1 cellular context compared by ENCODE assay signal in the genomic region with DNA sequence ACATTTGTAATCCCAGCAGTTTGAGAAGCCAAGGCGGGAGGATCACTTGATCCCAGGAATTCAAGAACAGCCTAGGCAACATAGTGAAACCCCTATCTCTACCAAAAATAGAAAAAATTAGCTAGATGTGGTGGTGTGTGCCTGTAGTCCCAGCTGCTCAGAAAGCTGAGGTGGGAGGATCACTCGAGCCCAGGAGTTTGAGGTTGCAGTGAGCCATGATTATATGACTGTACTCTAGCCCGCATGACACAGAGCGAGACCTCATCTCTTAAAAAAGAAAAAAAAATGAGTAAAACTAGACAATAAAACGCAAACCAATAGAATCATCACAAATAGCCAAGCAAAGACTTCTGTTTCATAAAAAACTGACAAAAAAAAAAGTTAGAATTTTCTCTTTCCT.
TF ChIP-seq lines count a peak whose summit lies in the region.

No MANE protein-coding gene starts in this region.

TF ChIP-seq in GM12878, 131 proteins besides CTCF, POLR2A, EP300 and RAD21 (continued from another document and continues in another):
- TF ChIP-seq, protein P1, sequence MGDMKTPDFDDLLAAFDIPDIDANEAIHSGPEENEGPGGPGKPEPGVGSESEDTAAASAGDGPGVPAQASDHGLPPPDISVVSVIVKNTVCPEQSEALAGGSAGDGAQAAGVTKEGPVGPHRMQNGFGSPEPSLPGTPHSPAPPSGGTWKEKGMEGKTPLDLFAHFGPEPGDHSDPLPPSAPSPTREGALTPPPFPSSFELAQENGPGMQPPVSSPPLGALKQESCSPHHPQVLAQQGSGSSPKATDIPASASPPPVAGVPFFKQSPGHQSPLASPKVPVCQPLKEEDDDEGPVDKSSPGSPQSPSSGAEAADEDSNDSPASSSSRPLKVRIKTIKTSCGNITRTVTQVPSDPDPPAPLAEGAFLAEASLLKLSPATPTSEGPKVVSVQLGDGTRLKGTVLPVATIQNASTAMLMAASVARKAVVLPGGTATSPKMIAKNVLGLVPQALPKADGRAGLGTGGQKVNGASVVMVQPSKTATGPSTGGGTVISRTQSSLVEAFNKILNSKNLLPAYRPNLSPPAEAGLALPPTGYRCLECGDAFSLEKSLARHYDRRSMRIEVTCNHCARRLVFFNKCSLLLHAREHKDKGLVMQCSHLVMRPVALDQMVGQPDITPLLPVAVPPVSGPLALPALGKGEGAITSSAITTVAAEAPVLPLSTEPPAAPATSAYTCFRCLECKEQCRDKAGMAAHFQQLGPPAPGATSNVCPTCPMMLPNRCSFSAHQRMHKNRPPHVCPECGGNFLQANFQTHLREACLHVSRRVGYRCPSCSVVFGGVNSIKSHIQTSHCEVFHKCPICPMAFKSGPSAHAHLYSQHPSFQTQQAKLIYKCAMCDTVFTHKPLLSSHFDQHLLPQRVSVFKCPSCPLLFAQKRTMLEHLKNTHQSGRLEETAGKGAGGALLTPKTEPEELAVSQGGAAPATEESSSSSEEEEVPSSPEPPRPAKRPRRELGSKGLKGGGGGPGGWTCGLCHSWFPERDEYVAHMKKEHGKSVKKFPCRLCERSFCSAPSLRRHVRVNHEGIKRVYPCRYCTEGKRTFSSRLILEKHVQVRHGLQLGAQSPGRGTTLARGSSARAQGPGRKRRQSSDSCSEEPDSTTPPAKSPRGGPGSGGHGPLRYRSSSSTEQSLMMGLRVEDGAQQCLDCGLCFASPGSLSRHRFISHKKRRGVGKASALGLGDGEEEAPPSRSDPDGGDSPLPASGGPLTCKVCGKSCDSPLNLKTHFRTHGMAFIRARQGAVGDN (IDR thresholded peaks at IDR 0.05): no peak
- TF ChIP-seq SMAD1 (IDR thresholded peaks at IDR 0.05; ENCODE audit: low read depth, partially characterized antibody) (no peak), RFX5 (IDR thresholded peaks at IDR 0.05; ENCODE audit: low read depth, low read length) (no peak), RUNX3 (IDR thresholded peaks at IDR 0.05; ENCODE audit: low read length) (peak; percentile 98), ESRRA (IDR thresholded peaks at IDR 0.05; ENCODE audit: low read length) (no peak), LARP7 (IDR thresholded peaks at IDR 0.05) (no peak), STAT1 (conservative IDR thresholded peaks at IDR 0.05) (no peak), SPI1 (IDR thresholded peaks at IDR 0.05; ENCODE audit: borderline replicate concordance, insufficient read depth, low read depth, low read length) (no peak), POLR2AphosphoS2 (IDR thresholded peaks at IDR 0.05; ENCODE audit: low read depth, low read length) (no peak), EGR1 (IDR thresholded peaks at IDR 0.05; ENCODE audit: borderline replicate concordance in 1 of 2, low read depth in 2 of 2, low read length in 2 of 2) (0 out of 3 replicates have a peak, but pooled peaks of 1 of the 2 experiments have one; percentile 45), ETV6 (conservative IDR thresholded peaks at IDR 0.05 in 1 of 2, IDR thresholded peaks at IDR 0.05 in 1 of 2; ENCODE audit: borderline replicate concordance in 1 of 2, low read depth in 1 of 2) (peak in 1 of 2 experiments; percentile 61; a peak in 2 of 4 replicates), EZH2 (IDR thresholded peaks at IDR 0.05; ENCODE audit: borderline replicate concordance, control insufficient read depth, low read depth, low read length) (no peak), NRF1 (conservative IDR thresholded peaks at IDR 0.05; ENCODE audit: low read depth, low read length) (no peak), SP1 (IDR thresholded peaks at IDR 0.05; ENCODE audit: low read depth, low read length) (no peak), STAT3 (IDR thresholded peaks at IDR 0.05; ENCODE audit: low read depth, low read length) (no peak), PML (IDR thresholded peaks at IDR 0.05; ENCODE audit: low read length) (0 out of 2 replicates have a peak, but pooled peaks have one; percentile 69), MTA3 (IDR thresholded peaks at IDR 0.05; ENCODE audit: borderline replicate concordance, low read length) (peak; percentile 95; the same call in 1 of the 2 replicates), MTA2 (IDR thresholded peaks at IDR 0.05; ENCODE audit: low read depth) (peak; percentile 70), NFIC (IDR thresholded peaks at IDR 0.05; ENCODE audit: low read depth, low read length) (peak; percentile 98), NR2C1 (IDR thresholded peaks at IDR 0.05) (no peak), ZNF24 (IDR thresholded peaks at IDR 0.05) (no peak), YY1 (IDR thresholded peaks at IDR 0.05; ENCODE audit: low read depth, low read length) (no peak), SUPT20H (IDR thresholded peaks at IDR 0.05; ENCODE audit: borderline replicate concordance, control insufficient read depth, low read depth, low read length) (no peak), ZSCAN29 (IDR thresholded peaks at IDR 0.05) (no peak), SMC3 (IDR thresholded peaks at IDR 0.05; ENCODE audit: borderline replicate concordance, low read length) (no peak), HDAC2 (IDR thresholded peaks at IDR 0.05) (no peak), RB1 (IDR thresholded peaks at IDR 0.05; ENCODE audit: borderline replicate concordance) (no peak), POU2F2 (IDR thresholded peaks at IDR 0.05; ENCODE audit: borderline replicate concordance, low read depth, low read length) (peak; percentile 71; the same call in 2 of the 3 replicates), ZNF384 (IDR thresholded peaks at IDR 0.05; ENCODE audit: borderline replicate concordance, low read depth, low read length) (peak; percentile 28; the same call in 1 of the 2 replicates), PAX8 (IDR thresholded peaks at IDR 0.05) (no peak), HDGF (IDR thresholded peaks at IDR 0.05) (no peak)
- TF ChIP-seq, protein P2, sequence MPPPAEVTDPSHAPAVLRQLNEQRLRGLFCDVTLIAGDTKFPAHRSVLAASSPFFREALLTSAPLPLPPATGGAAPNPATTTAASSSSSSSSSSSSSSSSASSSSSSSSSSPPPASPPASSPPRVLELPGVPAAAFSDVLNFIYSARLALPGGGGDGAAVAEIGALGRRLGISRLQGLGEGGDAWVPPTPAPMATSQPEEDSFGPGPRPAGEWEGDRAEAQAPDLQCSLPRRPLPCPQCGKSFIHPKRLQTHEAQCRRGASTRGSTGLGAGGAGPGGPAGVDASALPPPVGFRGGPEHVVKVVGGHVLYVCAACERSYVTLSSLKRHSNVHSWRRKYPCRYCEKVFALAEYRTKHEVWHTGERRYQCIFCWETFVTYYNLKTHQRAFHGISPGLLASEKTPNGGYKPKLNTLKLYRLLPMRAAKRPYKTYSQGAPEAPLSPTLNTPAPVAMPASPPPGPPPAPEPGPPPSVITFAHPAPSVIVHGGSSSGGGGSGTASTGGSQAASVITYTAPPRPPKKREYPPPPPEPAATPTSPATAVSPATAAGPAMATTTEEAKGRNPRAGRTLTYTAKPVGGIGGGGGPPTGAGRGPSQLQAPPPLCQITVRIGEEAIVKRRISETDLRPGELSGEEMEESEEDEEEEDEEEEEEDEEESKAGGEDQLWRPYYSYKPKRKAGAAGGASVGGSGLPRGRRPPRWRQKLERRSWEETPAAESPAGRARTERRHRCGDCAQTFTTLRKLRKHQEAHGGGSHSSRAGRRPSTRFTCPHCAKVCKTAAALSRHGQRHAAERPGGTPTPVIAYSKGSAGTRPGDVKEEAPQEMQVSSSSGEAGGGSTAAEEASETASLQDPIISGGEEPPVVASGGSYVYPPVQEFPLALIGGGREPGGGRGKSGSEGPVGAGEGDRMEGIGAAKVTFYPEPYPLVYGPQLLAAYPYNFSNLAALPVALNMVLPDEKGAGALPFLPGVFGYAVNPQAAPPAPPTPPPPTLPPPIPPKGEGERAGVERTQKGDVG (CRISPR knock-in tag; IDR thresholded peaks at IDR 0.05): no peak
- TF ChIP-seq, protein P3, sequence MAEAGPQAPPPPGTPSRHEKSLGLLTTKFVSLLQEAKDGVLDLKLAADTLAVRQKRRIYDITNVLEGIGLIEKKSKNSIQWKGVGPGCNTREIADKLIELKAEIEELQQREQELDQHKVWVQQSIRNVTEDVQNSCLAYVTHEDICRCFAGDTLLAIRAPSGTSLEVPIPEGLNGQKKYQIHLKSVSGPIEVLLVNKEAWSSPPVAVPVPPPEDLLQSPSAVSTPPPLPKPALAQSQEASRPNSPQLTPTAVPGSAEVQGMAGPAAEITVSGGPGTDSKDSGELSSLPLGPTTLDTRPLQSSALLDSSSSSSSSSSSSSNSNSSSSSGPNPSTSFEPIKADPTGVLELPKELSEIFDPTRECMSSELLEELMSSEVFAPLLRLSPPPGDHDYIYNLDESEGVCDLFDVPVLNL (IDR thresholded peaks at IDR 0.05; ENCODE audit: low read depth, low read length): no peak
- TF ChIP-seq, protein P4, sequence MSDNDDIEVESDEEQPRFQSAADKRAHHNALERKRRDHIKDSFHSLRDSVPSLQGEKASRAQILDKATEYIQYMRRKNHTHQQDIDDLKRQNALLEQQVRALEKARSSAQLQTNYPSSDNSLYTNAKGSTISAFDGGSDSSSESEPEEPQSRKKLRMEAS (IDR thresholded peaks at IDR 0.05; ENCODE audit: low read depth, low read length): no peak
- TF ChIP-seq, protein P5, sequence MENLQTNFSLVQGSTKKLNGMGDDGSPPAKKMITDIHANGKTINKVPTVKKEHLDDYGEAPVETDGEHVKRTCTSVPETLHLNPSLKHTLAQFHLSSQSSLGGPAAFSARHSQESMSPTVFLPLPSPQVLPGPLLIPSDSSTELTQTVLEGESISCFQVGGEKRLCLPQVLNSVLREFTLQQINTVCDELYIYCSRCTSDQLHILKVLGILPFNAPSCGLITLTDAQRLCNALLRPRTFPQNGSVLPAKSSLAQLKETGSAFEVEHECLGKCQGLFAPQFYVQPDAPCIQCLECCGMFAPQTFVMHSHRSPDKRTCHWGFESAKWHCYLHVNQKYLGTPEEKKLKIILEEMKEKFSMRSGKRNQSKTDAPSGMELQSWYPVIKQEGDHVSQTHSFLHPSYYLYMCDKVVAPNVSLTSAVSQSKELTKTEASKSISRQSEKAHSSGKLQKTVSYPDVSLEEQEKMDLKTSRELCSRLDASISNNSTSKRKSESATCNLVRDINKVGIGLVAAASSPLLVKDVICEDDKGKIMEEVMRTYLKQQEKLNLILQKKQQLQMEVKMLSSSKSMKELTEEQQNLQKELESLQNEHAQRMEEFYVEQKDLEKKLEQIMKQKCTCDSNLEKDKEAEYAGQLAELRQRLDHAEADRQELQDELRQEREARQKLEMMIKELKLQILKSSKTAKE (IDR thresholded peaks at IDR 0.05; ENCODE audit: low read depth, poor library complexity, severe bottlenecking): no peak
- TF ChIP-seq, protein P6, sequence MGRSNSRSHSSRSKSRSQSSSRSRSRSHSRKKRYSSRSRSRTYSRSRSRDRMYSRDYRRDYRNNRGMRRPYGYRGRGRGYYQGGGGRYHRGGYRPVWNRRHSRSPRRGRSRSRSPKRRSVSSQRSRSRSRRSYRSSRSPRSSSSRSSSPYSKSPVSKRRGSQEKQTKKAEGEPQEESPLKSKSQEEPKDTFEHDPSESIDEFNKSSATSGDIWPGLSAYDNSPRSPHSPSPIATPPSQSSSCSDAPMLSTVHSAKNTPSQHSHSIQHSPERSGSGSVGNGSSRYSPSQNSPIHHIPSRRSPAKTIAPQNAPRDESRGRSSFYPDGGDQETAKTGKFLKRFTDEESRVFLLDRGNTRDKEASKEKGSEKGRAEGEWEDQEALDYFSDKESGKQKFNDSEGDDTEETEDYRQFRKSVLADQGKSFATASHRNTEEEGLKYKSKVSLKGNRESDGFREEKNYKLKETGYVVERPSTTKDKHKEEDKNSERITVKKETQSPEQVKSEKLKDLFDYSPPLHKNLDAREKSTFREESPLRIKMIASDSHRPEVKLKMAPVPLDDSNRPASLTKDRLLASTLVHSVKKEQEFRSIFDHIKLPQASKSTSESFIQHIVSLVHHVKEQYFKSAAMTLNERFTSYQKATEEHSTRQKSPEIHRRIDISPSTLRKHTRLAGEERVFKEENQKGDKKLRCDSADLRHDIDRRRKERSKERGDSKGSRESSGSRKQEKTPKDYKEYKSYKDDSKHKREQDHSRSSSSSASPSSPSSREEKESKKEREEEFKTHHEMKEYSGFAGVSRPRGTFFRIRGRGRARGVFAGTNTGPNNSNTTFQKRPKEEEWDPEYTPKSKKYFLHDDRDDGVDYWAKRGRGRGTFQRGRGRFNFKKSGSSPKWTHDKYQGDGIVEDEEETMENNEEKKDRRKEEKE (IDR thresholded peaks at IDR 0.05): no peak
- TF ChIP-seq, protein P7, sequence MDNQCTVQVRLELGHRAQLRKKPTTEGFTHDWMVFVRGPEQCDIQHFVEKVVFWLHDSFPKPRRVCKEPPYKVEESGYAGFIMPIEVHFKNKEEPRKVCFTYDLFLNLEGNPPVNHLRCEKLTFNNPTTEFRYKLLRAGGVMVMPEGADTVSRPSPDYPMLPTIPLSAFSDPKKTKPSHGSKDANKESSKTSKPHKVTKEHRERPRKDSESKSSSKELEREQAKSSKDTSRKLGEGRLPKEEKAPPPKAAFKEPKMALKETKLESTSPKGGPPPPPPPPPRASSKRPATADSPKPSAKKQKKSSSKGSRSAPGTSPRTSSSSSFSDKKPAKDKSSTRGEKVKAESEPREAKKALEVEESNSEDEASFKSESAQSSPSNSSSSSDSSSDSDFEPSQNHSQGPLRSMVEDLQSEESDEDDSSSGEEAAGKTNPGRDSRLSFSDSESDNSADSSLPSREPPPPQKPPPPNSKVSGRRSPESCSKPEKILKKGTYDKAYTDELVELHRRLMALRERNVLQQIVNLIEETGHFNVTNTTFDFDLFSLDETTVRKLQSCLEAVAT (IDR thresholded peaks at IDR 0.05): no peak
- TF ChIP-seq, protein P8, sequence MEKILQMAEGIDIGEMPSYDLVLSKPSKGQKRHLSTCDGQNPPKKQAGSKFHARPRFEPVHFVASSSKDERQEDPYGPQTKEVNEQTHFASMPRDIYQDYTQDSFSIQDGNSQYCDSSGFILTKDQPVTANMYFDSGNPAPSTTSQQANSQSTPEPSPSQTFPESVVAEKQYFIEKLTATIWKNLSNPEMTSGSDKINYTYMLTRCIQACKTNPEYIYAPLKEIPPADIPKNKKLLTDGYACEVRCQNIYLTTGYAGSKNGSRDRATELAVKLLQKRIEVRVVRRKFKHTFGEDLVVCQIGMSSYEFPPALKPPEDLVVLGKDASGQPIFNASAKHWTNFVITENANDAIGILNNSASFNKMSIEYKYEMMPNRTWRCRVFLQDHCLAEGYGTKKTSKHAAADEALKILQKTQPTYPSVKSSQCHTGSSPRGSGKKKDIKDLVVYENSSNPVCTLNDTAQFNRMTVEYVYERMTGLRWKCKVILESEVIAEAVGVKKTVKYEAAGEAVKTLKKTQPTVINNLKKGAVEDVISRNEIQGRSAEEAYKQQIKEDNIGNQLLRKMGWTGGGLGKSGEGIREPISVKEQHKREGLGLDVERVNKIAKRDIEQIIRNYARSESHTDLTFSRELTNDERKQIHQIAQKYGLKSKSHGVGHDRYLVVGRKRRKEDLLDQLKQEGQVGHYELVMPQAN (conservative IDR thresholded peaks at IDR 0.05): no peak
